ENCODE assay signal across 22 cellular contexts in genomic region chr1:242318140-242318539, GRCh38.
"Had no signal": no experiment of that assay in that cellular context is flagged by ENCODE, and none has a peak within 500 bp of the region (broad histone marks: within the 10 kb centered on the region; RNA-seq: fewer than 3 reads in every experiment).

No MANE protein-coding gene starts in this region.

- H3K9me3 ChIP-seq: heart right ventricle, neutrophil, ovary, prostate gland, spleen, testis, vagina had no signal

- H3K4me1 ChIP-seq: heart right ventricle, prostate gland, spleen, testis, vagina had no signal

- H3K36me3 ChIP-seq: heart right ventricle, neutrophil, ovary, prostate gland, spleen, vagina had no signal

- H3K9me3 Mint-ChIP-seq: activated naive CD8-positive, alpha-beta T cell treated with anti-CD3 and anti-CD28 coated beads for 36 hours; activated T-cell treated with anti-CD3 and anti-CD28 coated beads, Interleukin-2, amount 50 U/mL, for 24 hours; T-helper 2 cell treated with Interferon-gamma antibody and Interleukin-4, amounts not matched to agents 5 μg/mL and 100 μg/mL, for 36 hours had no signal

- H3K27ac Mint-ChIP-seq: activated naive CD8-positive, alpha-beta T cell treated with anti-CD3 and anti-CD28 coated beads for 36 hours; activated T-cell treated with anti-CD3 and anti-CD28 coated beads, Interleukin-2, amount 50 U/mL, for 24 hours; activated T-helper 17 cell treated with anti-CD3 and anti-CD28 coated beads, Interleukin-2, amount 50 U/mL, for 72 hours; naive thymus-derived CD8-positive, alpha-beta T cell; T-helper 2 cell treated with Interferon-gamma antibody and Interleukin-4, amounts not matched to agents 5 μg/mL and 100 μg/mL, for 36 hours had no signal

- H3K4me1 Mint-ChIP-seq: activated naive CD8-positive, alpha-beta T cell treated with anti-CD3 and anti-CD28 coated beads for 36 hours; activated T-helper 17 cell treated with anti-CD3 and anti-CD28 coated beads, Interleukin-2, amount 50 U/mL, for 72 hours; naive thymus-derived CD8-positive, alpha-beta T cell had no signal

- H3K36me3 Mint-ChIP-seq: activated naive CD8-positive, alpha-beta T cell treated with anti-CD3 and anti-CD28 coated beads for 36 hours; naive thymus-derived CD8-positive, alpha-beta T cell had no signal

- H3K27me3 Mint-ChIP-seq: activated naive CD8-positive, alpha-beta T cell treated with anti-CD3 and anti-CD28 coated beads for 36 hours; activated T-cell treated with anti-CD3 and anti-CD28 coated beads, Interleukin-2, amount 50 U/mL, for 24 hours had no signal

- H3K4me3 Mint-ChIP-seq: activated naive CD8-positive, alpha-beta T cell treated with anti-CD3 and anti-CD28 coated beads for 36 hours; activated T-cell treated with anti-CD3 and anti-CD28 coated beads, Interleukin-2, amount 50 U/mL, for 24 hours; activated T-helper 17 cell treated with anti-CD3 and anti-CD28 coated beads, Interleukin-2, amount 50 U/mL, for 72 hours; naive thymus-derived CD8-positive, alpha-beta T cell; T-helper 2 cell treated with Interferon-gamma antibody and Interleukin-4, amounts not matched to agents 5 μg/mL and 100 μg/mL, for 36 hours had no signal

- H3K4me3 ChIP-seq: heart right ventricle, lung, ovary, prostate gland, spleen, testis, vagina had no signal

- H3K27me3 ChIP-seq: heart right ventricle, neutrophil, ovary, spleen, testis, vagina had no signal

- DNase-seq: activated CD8-positive, alpha-beta memory T cell treated with anti-CD3 and anti-CD28 coated beads for 24 hours; activated CD8-positive, alpha-beta memory T cell treated with anti-CD3 and anti-CD28 coated beads, Interleukin-2, amount 50 U/mL, for 4 hours; activated naive CD8-positive, alpha-beta T cell treated with anti-CD3 and anti-CD28 coated beads for 36 hours; activated T-cell treated with anti-CD3 and anti-CD28 coated beads, Interleukin-2, amount 50 U/mL, for 24 hours; cerebellar nuclear complex; cortex of kidney; erythroblast; foreskin fibroblast; heart right ventricle; naive thymus-derived CD8-positive, alpha-beta T cell; ovary; spleen; stimulated activated CD4-positive, alpha-beta T cell treated with anti-CD3 and anti-CD28 coated beads, Interleukin-4, amount 100 ng/mL, for 1 hour; stimulated activated naive CD4-positive, alpha-beta T cell; testis; trophoblast cell had no signal
